7 cellular contexts compared by ENCODE assay signal in genomic region chr9:99823392-99824377, GRCh38. TPM values are rescaled to one million over a fixed set of nuclear protein-coding genes. Genes with fewer than 3 reads are reported as not detected.
A peak's percentile ranks its signal among the peaks of the same experiment; 100 is the strongest.
DNase-seq lines count a peak whose midpoint lies in the region; ATAC-seq and TF ChIP-seq lines count a peak whose summit lies in the region.

No MANE protein-coding gene starts in this region.

- CTCF ChIA-PET in RWPE1 (lab: Yijun Ruan, JAX) = interaction anchor here (0.5 to 0.7 kb wide), 4 partner anchors 102 to 1275 kb away, joined by 3 to 4 read pairs (median 3); no protein-coding TSS in a partner anchor

- no peak overlapping the region for H3K9ac ChIP-seq in rectal smooth muscle tissue (ENCODE audit: low read length)

- H3K36me3 ChIP-seq in rectal smooth muscle tissue (ENCODE audit: control insufficient read depth, insufficient read depth, low read length) (no peaks in the 10 kb centered on the region), urinary bladder (ENCODE audit: insufficient read depth) (no peaks in the 10 kb centered on the region)

- H3K27ac ChIP-seq in RWPE1 (peak overlapping the region; percentile 93), rectal smooth muscle tissue (ENCODE audit: low read depth, low read length) (no peak overlapping the region), urinary bladder (ENCODE audit: low read depth) (no peak overlapping the region)

- intact Hi-C loops in left ventricle myocardium superior (cut with micrococcal nuclease) = loop anchor here (5.0 kb wide), 1 partner anchor 466 kb away; no protein-coding TSS in a partner anchor

- H3K4me1 ChIP-seq in rectal smooth muscle tissue (ENCODE audit: control insufficient read depth, insufficient read depth, low read length) (peaks cover 13% of the 10 kb centered on the region), urinary bladder (ENCODE audit: insufficient read depth) (no peaks in the 10 kb centered on the region)

- no peak for TF ChIP-seq CTCF in RWPE1 (conservative IDR thresholded peaks at IDR 0.05; ENCODE audit: low read depth)

- H3K4me3 ChIP-seq in rectal smooth muscle tissue (ENCODE audit: low read length) (peak overlapping the region; percentile 95), urinary bladder (ENCODE audit: low read depth, low read length) (peak overlapping the region; percentile 64)

- POLR2A ChIA-PET in RWPE1 (lab: Yijun Ruan, JAX; ENCODE audit: low non-redundant PET) = no interaction called here

- DNase-seq in GM19238 (ENCODE audit: insufficient read length, low spot score) (peak; percentile 34), RWPE1 (ENCODE audit: low spot score) (peak; percentile 56), left ventricle myocardium superior (peak; percentile 47), NCI-H187 (lab: John Stamatoyannopoulos, UW) (no peak)
- DNase-seq in activated naive CD4-positive, alpha-beta T cell treated with anti-CD3 and anti-CD28 coated beads, Interleukin-2, amount 50 U/mL, for 16 hours = peak; percentile 81

- peaks cover 14% of the 10 kb centered on the region for H3K27me3 ChIP-seq in rectal smooth muscle tissue (ENCODE audit: control insufficient read depth, insufficient read depth, low read length)

- ATAC-seq in left ventricle myocardium superior = no peak

- WGBS in urinary bladder = under 1% methylated on average over 61 of the region's 61 CpGs

RNA-seq across cellular contexts. Expression of gene NR4A3, which starts 2.0 kb away (rescaled TPM):
- total RNA-seq in left ventricle myocardium superior (4.1 TPM), urinary bladder (4.7 TPM)
- 4.8 TPM for polyA plus RNA-seq in urinary bladder

Comparison
In these comparisons a context has a peak if more than half of its experiments do, and no peak if none do; other contexts are left out.
1. DNase-seq: peak in GM19238 (single experiment), RWPE1 (single experiment), activated naive CD4-positive, alpha-beta T cell treated with anti-CD3 and anti-CD28 coated beads, Interleukin-2, amount 50 U/mL, for 16 hours (single experiment) and left ventricle myocardium superior (single experiment); none in NCI-H187 (0 of 2).